Comparison of ENCODE assay signal across 36 cellular contexts in the genomic region with DNA sequence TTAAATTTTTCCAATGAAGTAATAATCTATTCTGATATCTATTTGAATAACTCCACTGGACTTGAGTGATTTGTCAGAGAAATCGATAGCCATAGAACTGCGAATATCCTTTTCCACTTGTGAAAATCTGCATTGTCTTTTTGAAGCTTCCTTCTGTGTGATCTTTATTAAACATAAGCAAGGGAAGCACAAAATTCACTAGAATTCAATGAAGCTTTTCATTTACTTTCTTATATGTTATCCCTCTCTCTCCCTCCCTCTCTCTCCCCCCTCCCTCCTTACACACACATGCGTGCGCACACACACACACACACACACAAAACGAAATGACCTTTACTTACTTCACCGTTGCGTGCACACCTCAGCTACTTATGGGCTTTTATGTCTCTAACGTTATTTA. TPM values are rescaled to one million over a fixed set of nuclear protein-coding genes. Genes with fewer than 3 reads are reported as not detected.
"Had no signal": no experiment of that assay in that cellular context is flagged by ENCODE, and none has a peak within 500 bp of the region (broad histone marks: within the 10 kb centered on the region; RNA-seq: fewer than 3 reads in every experiment).

No MANE protein-coding gene starts in this region.

- H3K27me3 ChIP-seq: adrenal gland, body of pancreas, brain microvascular endothelial cell, breast epithelium had no signal

- H3K9me3 ChIP-seq: adrenal gland, body of pancreas, breast epithelium had no signal

- FAIRE-seq: astrocyte, TTC549 had no signal

- H3K9me3 Mint-ChIP-seq: activated B cell treated with CpG ODN at 0.5 μM for 24 hours; activated CD4-positive, alpha-beta memory T cell treated with anti-CD3 and anti-CD28 coated beads for 36 hours; activated CD4-positive, alpha-beta T cell treated with anti-CD3 and anti-CD28 coated beads, Interleukin-2, amount 10 ng/mL, durations not matched to agents 24 days and 14 days; activated CD8-positive, alpha-beta T cell treated with anti-CD3 and anti-CD28 coated beads for 36 hours; activated naive CD4-positive, alpha-beta T cell treated with anti-CD3 and anti-CD28 coated beads for 36 hours; activated naive CD4-positive, alpha-beta T cell treated with anti-CD3 and anti-CD28 coated beads, Interleukin-2, amount 50 U/mL, for 72 hours; activated naive CD8-positive, alpha-beta T cell treated with anti-CD3 and anti-CD28 coated beads for 36 hours; activated T-cell treated with anti-CD3 and anti-CD28 coated beads, Interleukin-2, amount 50 U/mL, for 4 hours; activated T-cell treated with anti-CD3 and anti-CD28 coated beads, Interleukin-2, amount 50 U/mL, for 72 hours; activated T-helper 1 cell treated with anti-CD3 and anti-CD28 coated beads, Interleukin-12 subunit alpha, Interleukin-12 subunit beta, Interleukin-2, Interleukin-4 antibody, amounts not matched to agents 30 ng/mL and 10 ng/mL and 1 ng/mL, durations not matched to agents 14 hours and 24 hours and 36 hours; activated T-helper 17 cell treated with anti-CD3 and anti-CD28 coated beads, Interleukin-2, amount 50 U/mL, for 72 hours; T-helper 1 cell treated with Interleukin-12 subunit alpha and Interleukin-12 subunit beta and Interleukin-4 antibody, amounts not matched to agents 30 μg/mL and 1 μg/mL, for 36 hours; T-helper 2 cell treated with Interferon-gamma antibody and Interleukin-4, amounts not matched to agents 5 μg/mL and 100 μg/mL, for 36 hours had no signal

- DNase-seq: activated B cell treated with CpG ODN at 0.5 μM for 24 hours; activated CD4-positive, alpha-beta memory T cell treated with anti-CD3 and anti-CD28 coated beads for 36 hours; activated CD4-positive, alpha-beta T cell treated with anti-CD3 and anti-CD28 coated beads for 4 hours; activated CD4-positive, alpha-beta T cell treated with anti-CD3 and anti-CD28 coated beads, Interleukin-2, amount 10 ng/mL, durations not matched to agents 24 days and 14 days; activated CD4-positive, alpha-beta T cell treated with anti-CD3 and anti-CD28 coated beads, Interleukin-2, amount 50 U/mL, for 1 hour; activated CD4-positive, alpha-beta T cell treated with anti-CD3 and anti-CD28 coated beads, Interleukin-2, amount 50 U/mL, for 4 hours; activated CD4-positive, CD25-positive, alpha-beta regulatory T cell treated with anti-CD3 and anti-CD28 coated beads, Interleukin-2, amount 50 U/mL, for 72 hours; activated CD8-positive, alpha-beta memory T cell treated with anti-CD3 and anti-CD28 coated beads, Interleukin-2, amount 50 U/mL, for 4 hours; activated CD8-positive, alpha-beta T cell treated with anti-CD3 and anti-CD28 coated beads for 36 hours; activated effector memory CD4-positive, alpha-beta T cell treated with anti-CD3 and anti-CD28 coated beads, Interleukin-2, amount 50 U/mL, for 16 hours; activated gamma-delta T cell treated with Interleukin-2 at 50 U/mL for 16 hours; activated naive CD4-positive, alpha-beta T cell; activated naive CD4-positive, alpha-beta T cell treated with anti-CD3 and anti-CD28 coated beads for 36 hours; activated naive CD4-positive, alpha-beta T cell treated with anti-CD3 and anti-CD28 coated beads, Interleukin-2, amount 50 U/mL, for 16 hours; activated naive CD8-positive, alpha-beta T cell treated with anti-CD3 and anti-CD28 coated beads for 36 hours; activated T-cell treated with anti-CD3 and anti-CD28 coated beads for 4 hours; activated T-cell treated with anti-CD3 and anti-CD28 coated beads, Interleukin-2, amount 50 U/mL, for 1 hour; activated T-cell treated with anti-CD3 and anti-CD28 coated beads, Interleukin-2, amount 50 U/mL, for 4 hours; activated T-cell treated with anti-CD3 and anti-CD28 coated beads, Interleukin-2, amount 50 U/mL, for 72 hours; adrenal gland; amniotic stem cell; aorta; body of pancreas; brain microvascular endothelial cell; central memory CD4-positive, alpha-beta T cell; T-helper 2 cell; T-helper 9 cell had no signal

- H3K27ac Mint-ChIP-seq: activated B cell treated with CpG ODN at 0.5 μM for 24 hours; activated CD4-positive, alpha-beta memory T cell treated with anti-CD3 and anti-CD28 coated beads for 36 hours; activated CD4-positive, alpha-beta T cell treated with anti-CD3 and anti-CD28 coated beads, Interleukin-2, amount 10 ng/mL, durations not matched to agents 24 days and 14 days; activated CD8-positive, alpha-beta T cell treated with anti-CD3 and anti-CD28 coated beads for 36 hours; activated naive CD4-positive, alpha-beta T cell treated with anti-CD3 and anti-CD28 coated beads for 36 hours; activated naive CD4-positive, alpha-beta T cell treated with anti-CD3 and anti-CD28 coated beads, Interleukin-2, amount 50 U/mL, for 72 hours; activated naive CD8-positive, alpha-beta T cell treated with anti-CD3 and anti-CD28 coated beads for 36 hours; activated T-cell treated with anti-CD3 and anti-CD28 coated beads, Interleukin-2, amount 50 U/mL, for 72 hours; activated T-helper 1 cell treated with anti-CD3 and anti-CD28 coated beads, Interleukin-12 subunit alpha, Interleukin-12 subunit beta, Interleukin-2, Interleukin-4 antibody, amounts not matched to agents 30 ng/mL and 10 ng/mL and 1 ng/mL, durations not matched to agents 14 hours and 24 hours and 36 hours; activated T-helper 17 cell treated with anti-CD3 and anti-CD28 coated beads, Interleukin-2, amount 50 U/mL, for 72 hours; T-helper 1 cell treated with Interleukin-12 subunit alpha and Interleukin-12 subunit beta and Interleukin-4 antibody, amounts not matched to agents 30 μg/mL and 1 μg/mL, for 36 hours; T-helper 2 cell treated with Interferon-gamma antibody and Interleukin-4, amounts not matched to agents 5 μg/mL and 100 μg/mL, for 36 hours had no signal

- H3K27ac ChIP-seq: adrenal gland, body of pancreas, brain microvascular endothelial cell, breast epithelium, VCaP had no signal

- H3K4me3 ChIP-seq: adrenal gland, body of pancreas, breast epithelium had no signal

- H3K36me3 Mint-ChIP-seq: activated CD4-positive, alpha-beta memory T cell treated with anti-CD3 and anti-CD28 coated beads for 36 hours; activated naive CD4-positive, alpha-beta T cell treated with anti-CD3 and anti-CD28 coated beads, Interleukin-2, amount 50 U/mL, for 72 hours; activated naive CD8-positive, alpha-beta T cell treated with anti-CD3 and anti-CD28 coated beads for 36 hours had no signal

- ATAC-seq: activated CD8-positive, alpha-beta T cell treated with anti-CD3 and anti-CD28 coated beads for 36 hours; activated naive CD4-positive, alpha-beta T cell treated with anti-CD3 and anti-CD28 coated beads, Interleukin-2, amount 50 U/mL, for 72 hours; activated T-cell treated with anti-CD3 and anti-CD28 coated beads, Interleukin-2, amount 50 U/mL, for 4 hours; activated T-cell treated with anti-CD3 and anti-CD28 coated beads, Interleukin-2, amount 50 U/mL, for 72 hours; activated T-helper 17 cell treated with anti-CD3 and anti-CD28 coated beads, Interleukin-2, amount 50 U/mL, for 72 hours; body of pancreas had no signal

- H3K27me3 Mint-ChIP-seq: activated CD8-positive, alpha-beta T cell treated with anti-CD3 and anti-CD28 coated beads for 36 hours had no signal

- H3K36me3 ChIP-seq: adrenal gland, brain microvascular endothelial cell, breast epithelium had no signal

- H3K4me1 ChIP-seq: adrenal gland had no signal

- H3K4me1 Mint-ChIP-seq: activated T-helper 17 cell treated with anti-CD3 and anti-CD28 coated beads, Interleukin-2, amount 50 U/mL, for 72 hours had no signal

- H3K4me3 Mint-ChIP-seq: activated B cell treated with CpG ODN at 0.5 μM for 24 hours; activated CD4-positive, alpha-beta memory T cell treated with anti-CD3 and anti-CD28 coated beads for 36 hours; activated CD4-positive, alpha-beta T cell treated with anti-CD3 and anti-CD28 coated beads, Interleukin-2, amount 10 ng/mL, durations not matched to agents 24 days and 14 days; activated CD8-positive, alpha-beta T cell treated with anti-CD3 and anti-CD28 coated beads for 36 hours; activated naive CD4-positive, alpha-beta T cell treated with anti-CD3 and anti-CD28 coated beads for 36 hours; activated naive CD8-positive, alpha-beta T cell treated with anti-CD3 and anti-CD28 coated beads for 36 hours; activated T-cell treated with anti-CD3 and anti-CD28 coated beads, Interleukin-2, amount 50 U/mL, for 4 hours; activated T-cell treated with anti-CD3 and anti-CD28 coated beads, Interleukin-2, amount 50 U/mL, for 72 hours; activated T-helper 1 cell treated with anti-CD3 and anti-CD28 coated beads, Interleukin-12 subunit alpha, Interleukin-12 subunit beta, Interleukin-2, Interleukin-4 antibody, amounts not matched to agents 30 ng/mL and 10 ng/mL and 1 ng/mL, durations not matched to agents 14 hours and 24 hours and 36 hours; activated T-helper 17 cell treated with anti-CD3 and anti-CD28 coated beads, Interleukin-2, amount 50 U/mL, for 72 hours; T-helper 1 cell treated with Interleukin-12 subunit alpha and Interleukin-12 subunit beta and Interleukin-4 antibody, amounts not matched to agents 30 μg/mL and 1 μg/mL, for 36 hours; T-helper 2 cell treated with Interferon-gamma antibody and Interleukin-4, amounts not matched to agents 5 μg/mL and 100 μg/mL, for 36 hours had no signal

RNA-seq across cellular contexts. Expression of gene HMMR, which starts 56.1 kb away (rescaled TPM):
- total RNA-seq: body of pancreas had no signal
